Comparison of ENCODE assay signal across 8 cellular contexts in the genomic region with DNA sequence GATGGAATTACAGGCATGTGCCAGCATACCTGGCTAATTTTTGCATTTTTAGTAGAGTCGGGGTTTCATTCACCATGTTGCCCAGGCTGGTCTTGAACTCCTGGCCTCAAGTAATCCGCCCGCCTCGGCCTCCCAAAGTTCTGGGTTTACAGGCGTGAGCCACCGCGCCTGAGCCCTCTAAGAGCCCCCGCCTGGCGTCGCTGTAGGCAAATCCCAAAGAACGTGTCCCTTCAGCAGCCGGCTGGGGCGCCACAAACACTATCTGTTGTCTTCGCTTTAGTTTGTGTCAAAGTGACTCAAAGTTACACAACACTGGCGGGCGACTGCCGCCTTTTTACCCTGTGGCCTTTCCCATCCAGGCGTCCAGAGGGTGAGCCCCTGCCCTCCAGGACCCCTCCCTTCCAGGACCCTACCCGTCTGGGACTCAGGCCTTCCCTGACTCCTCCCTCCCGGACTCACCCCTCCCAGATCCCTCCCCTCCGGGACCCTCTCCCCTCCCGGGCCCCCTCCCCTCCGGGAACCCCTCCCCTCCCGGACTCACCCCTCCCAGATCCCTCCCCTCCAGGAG. TPM values are rescaled to one million over a fixed set of nuclear protein-coding genes. Genes with fewer than 3 reads are reported as not detected.
DNase-seq lines count a peak whose midpoint lies in the region; ATAC-seq, FAIRE-seq and TF ChIP-seq lines count a peak whose summit lies in the region.

No MANE protein-coding gene starts in this region.

- peaks cover 30% of the 10 kb centered on the region for H3K4me1 Mint-ChIP-seq in central memory CD8-positive, alpha-beta T cell

- H3K4me3 ChIP-seq in A673 (ENCODE audit: low read depth, low read length, poor library complexity, severe bottlenecking) (peak overlapping the region; percentile 97), kidney (ENCODE audit: low read length in 2 of 2) (peak overlapping the region; percentile 36 to 67)

- DNase-seq in A673 (ENCODE audit: low spot score) (peak; percentile 97), NCI-H446 (lab: John Stamatoyannopoulos, UW) (peak; percentile 86 to 89), kidney (peak; percentile 97)
- DNase-seq in central memory CD8-positive, alpha-beta T cell (ENCODE audit: low spot score in 2 of 2): peak; percentile 76 to 82
- DNase-seq in stimulated activated CD4-positive, alpha-beta T cell treated with anti-CD3 and anti-CD28 coated beads, Interleukin-12 subunit alpha, Interleukin-12 subunit beta, amount 100 ng/mL, for 48 hours (ENCODE audit: low read depth in 2 of 3, low spot score in 1 of 3): peak; percentile 83 to 89 (median 89)

- H3K9me3 Mint-ChIP-seq in central memory CD8-positive, alpha-beta T cell: no peaks in the 10 kb centered on the region

- CTCF ChIA-PET in A673 (lab: Charles Lee): interaction anchor here (0.6 to 1.1 kb wide), 11 partner anchors 10 to 1149 kb away, joined by 3 to 19 read pairs (median 7); no protein-coding TSS in a partner anchor

- H3K4me1 ChIP-seq in A673 (ENCODE audit: insufficient read depth, low read length, poor library complexity, severe bottlenecking): peaks cover 18% of the 10 kb centered on the region
- H3K4me1 ChIP-seq in kidney (ENCODE audit: control insufficient read depth in 1 of 2, insufficient read depth in 1 of 2, low read depth in 1 of 2, low read length in 2 of 2): peaks cover 21 to 28% of the 10 kb centered on the region in 2 donors

- H3K4me3 Mint-ChIP-seq in central memory CD8-positive, alpha-beta T cell: peak overlapping the region; percentile 96

- H3K27me3 ChIP-seq in A673 (replicated peaks; ENCODE audit: insufficient read depth, low read depth, low read length, poor library complexity): no peaks in the 10 kb centered on the region

- TF ChIP-seq CTCF in A673 (conservative IDR thresholded peaks at IDR 0.05; ENCODE audit: low read depth, low read length) (peak; percentile 81), kidney (IDR thresholded peaks at IDR 0.05; ENCODE audit: borderline replicate concordance, extremely low read depth, insufficient read depth) (peak; percentile 95)

- ATAC-seq in GM18873 (IDR thresholded peaks at IDR 0.05; ENCODE audit: low FRiP score, unreplicated experiment) (peak; percentile 34), HG03280 (IDR thresholded peaks at IDR 0.05; ENCODE audit: unreplicated experiment) (peak; percentile 35)
- ATAC-seq in activated CD4-positive, CD25-positive, alpha-beta regulatory T cell treated with anti-CD3 and anti-CD28 coated beads, Interleukin-2, amount 50 U/mL, for 24 hours: peak; percentile 54 to 59
- ATAC-seq in central memory CD8-positive, alpha-beta T cell (replicated peaks; ENCODE audit: extremely low read depth, poor library complexity, severe bottlenecking): peak; percentile 68

- H3K9ac ChIP-seq in kidney (ENCODE audit: low read length in 2 of 2): peak overlapping the region in 1 of 2 donors; percentile 86

- peaks cover 31% of the 10 kb centered on the region for H3K36me3 ChIP-seq in A673 (ENCODE audit: insufficient read depth, low read length, poor library complexity, severe bottlenecking)
- peaks cover 0 to 16% of the 10 kb centered on the region in 2 donors for H3K36me3 ChIP-seq in kidney (ENCODE audit: control insufficient read depth in 1 of 2, insufficient read depth in 2 of 2, low read length in 2 of 2)

- BruUV-seq in A673 (replicated peaks; lab: Mats Ljungman, UMichigan): no TSS peak

- H3K27ac ChIP-seq in A673 (ENCODE audit: low read depth, low read length, poor library complexity, severe bottlenecking) (peak overlapping the region; percentile 96), kidney (ENCODE audit: low read depth in 2 of 2, low read length in 2 of 2) (peak overlapping the region; percentile 98 to 99)

- H3K36me3 Mint-ChIP-seq in central memory CD8-positive, alpha-beta T cell (ENCODE audit: insufficient read depth): peaks cover 21% of the 10 kb centered on the region

- no peaks in the 10 kb centered on the region for H3K27me3 Mint-ChIP-seq in central memory CD8-positive, alpha-beta T cell

- POLR2A ChIA-PET in A673 (lab: Charles Lee; ENCODE audit: low non-redundant PET): interaction anchor here (0.5 to 0.6 kb wide), 2 partner anchors 15 to 875 kb away, joined by 3 to 9 read pairs; no protein-coding TSS in a partner anchor

- intact Hi-C loops in A673 (cut with micrococcal nuclease; ENCODE audit: unreplicated experiment) (loop anchor here (1.0 kb wide), 1 partner anchor 80 kb away; no protein-coding TSS in a partner anchor), kidney (cut with DNase I) (loop anchor here (5.0 kb wide), 1 partner anchor 75 kb away; no protein-coding TSS in a partner anchor)

- no peak for FAIRE-seq in kidney (lab: Jason Lieb, UNC)

- no peaks in the 10 kb centered on the region for H3K9me3 ChIP-seq in A673 (ENCODE audit: low read depth, low read length, poor library complexity, severe bottlenecking)
- H3K9me3 ChIP-seq in kidney (ENCODE audit: control insufficient read depth in 1 of 2, low read length in 2 of 2): no peaks in the 10 kb centered on the region

- H3K27ac Mint-ChIP-seq in central memory CD8-positive, alpha-beta T cell (ENCODE audit: low read depth): peak overlapping the region; percentile 98

RNA-seq across cellular contexts. Expression of gene ADRM1, which starts 0.9 kb away (rescaled TPM):
- total RNA-seq in A673 (2021) (218 and 252 TPM in 2 replicates), kidney (64.4 TPM)
- polyA plus RNA-seq in kidney (ENCODE audit: insufficient read depth, low read depth, low replicate concordance): 79.4 TPM

Comparison
In these comparisons a context has a peak if more than half of its experiments do, and no peak if none do; other contexts are left out.
1. Peak in every context shown above with its lines: DNase-seq, ATAC-seq, H3K4me3 ChIP-seq and H3K27ac ChIP-seq.